22 cellular contexts compared by ENCODE assay signal in the genomic region with DNA sequence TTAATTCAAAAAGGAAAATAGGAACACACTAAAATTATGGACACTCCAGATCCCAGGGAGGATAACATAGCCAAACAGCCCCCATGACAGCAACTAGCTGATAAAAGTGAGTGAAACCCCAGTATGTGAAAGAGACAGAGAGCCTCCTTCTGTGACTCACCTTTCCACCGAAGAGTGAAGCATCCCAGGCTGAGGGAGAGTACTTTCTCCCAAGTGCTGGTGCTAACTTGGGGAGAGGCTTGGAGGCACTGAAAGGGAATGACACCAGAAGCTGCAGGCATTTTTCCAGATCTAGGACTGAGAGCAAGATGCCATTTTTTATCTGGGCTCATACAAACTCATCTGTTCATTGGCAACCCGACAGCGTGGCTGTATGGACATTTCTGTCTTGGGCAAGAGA.
"Had no signal": no experiment of that assay in that cellular context is flagged by ENCODE, and none has a peak within 500 bp of the region (broad histone marks: within the 10 kb centered on the region; RNA-seq: fewer than 3 reads in every experiment).

No MANE protein-coding gene starts in this region.

- DNase-seq: activated CD4-positive, alpha-beta T cell treated with anti-CD3 and anti-CD28 coated beads for 4 hours; activated CD8-positive, alpha-beta memory T cell treated with anti-CD3 and anti-CD28 coated beads, Interleukin-2, amount 50 U/mL, for 4 hours; activated CD8-positive, alpha-beta T cell treated with anti-CD3 and anti-CD28 coated beads for 36 hours; activated naive CD4-positive, alpha-beta T cell treated with anti-CD3 and anti-CD28 coated beads, Interleukin-2, amount 50 U/mL, for 16 hours; activated naive CD8-positive, alpha-beta T cell treated with anti-CD3 and anti-CD28 coated beads, Interleukin-2, amount 10 ng/mL, durations not matched to agents 7 days and 5 days; adrenal gland; aorta; central memory CD4-positive, alpha-beta T cell; NCI-H1048; NCI-H1930; NCI-H2107; NCI-H2171 treated with DMSO at 0.1 percent for 48 hours; NCI-H345; NCI-H510A; NCI-H526 treated with DMSO at 0.1 percent for 48 hours; NCI-H82; Right ventricle myocardium superior; SJCRH30 had no signal

- H3K4me1 ChIP-seq: adrenal gland, breast epithelium, SJCRH30 had no signal

- H3K4me3 ChIP-seq: adrenal gland, breast epithelium, SJCRH30 had no signal

- H3K9me3 ChIP-seq: SJCRH30 had no signal

- H3K4me3 Mint-ChIP-seq: activated CD8-positive, alpha-beta T cell treated with anti-CD3 and anti-CD28 coated beads for 36 hours; activated naive CD8-positive, alpha-beta T cell treated with anti-CD3 and anti-CD28 coated beads, Interleukin-2, amount 10 ng/mL, durations not matched to agents 7 days and 5 days; T-helper 1 cell treated with Interleukin-12 subunit alpha and Interleukin-12 subunit beta and Interleukin-4 antibody, amounts not matched to agents 30 μg/mL and 1 μg/mL, for 36 hours had no signal

- H3K27me3 ChIP-seq: adrenal gland, breast epithelium, SJCRH30 had no signal

- H3K27ac Mint-ChIP-seq: activated CD8-positive, alpha-beta T cell treated with anti-CD3 and anti-CD28 coated beads for 36 hours; activated naive CD8-positive, alpha-beta T cell treated with anti-CD3 and anti-CD28 coated beads, Interleukin-2, amount 10 ng/mL, durations not matched to agents 7 days and 5 days; T-helper 1 cell treated with Interleukin-12 subunit alpha and Interleukin-12 subunit beta and Interleukin-4 antibody, amounts not matched to agents 30 μg/mL and 1 μg/mL, for 36 hours had no signal

- H3K27me3 Mint-ChIP-seq: activated CD8-positive, alpha-beta T cell treated with anti-CD3 and anti-CD28 coated beads for 36 hours; activated naive CD8-positive, alpha-beta T cell treated with anti-CD3 and anti-CD28 coated beads, Interleukin-2, amount 10 ng/mL, durations not matched to agents 7 days and 5 days had no signal

- H3K36me3 ChIP-seq: adrenal gland, breast epithelium, SJCRH30 had no signal

- H3K36me3 Mint-ChIP-seq: activated naive CD8-positive, alpha-beta T cell treated with anti-CD3 and anti-CD28 coated beads, Interleukin-2, amount 10 ng/mL, durations not matched to agents 7 days and 5 days had no signal

- H3K4me1 Mint-ChIP-seq: activated naive CD8-positive, alpha-beta T cell treated with anti-CD3 and anti-CD28 coated beads, Interleukin-2, amount 10 ng/mL, durations not matched to agents 7 days and 5 days had no signal

- ATAC-seq: activated CD4-positive, CD25-positive, alpha-beta regulatory T cell treated with anti-CD3 and anti-CD28 coated beads, Interleukin-2, amount 50 U/mL, for 24 hours; activated CD8-positive, alpha-beta T cell treated with anti-CD3 and anti-CD28 coated beads for 36 hours had no signal

- H3K27ac ChIP-seq: adrenal gland, breast epithelium, RWPE1, SJCRH30 had no signal
